13 cellular contexts compared by ENCODE assay signal in the genomic region with DNA sequence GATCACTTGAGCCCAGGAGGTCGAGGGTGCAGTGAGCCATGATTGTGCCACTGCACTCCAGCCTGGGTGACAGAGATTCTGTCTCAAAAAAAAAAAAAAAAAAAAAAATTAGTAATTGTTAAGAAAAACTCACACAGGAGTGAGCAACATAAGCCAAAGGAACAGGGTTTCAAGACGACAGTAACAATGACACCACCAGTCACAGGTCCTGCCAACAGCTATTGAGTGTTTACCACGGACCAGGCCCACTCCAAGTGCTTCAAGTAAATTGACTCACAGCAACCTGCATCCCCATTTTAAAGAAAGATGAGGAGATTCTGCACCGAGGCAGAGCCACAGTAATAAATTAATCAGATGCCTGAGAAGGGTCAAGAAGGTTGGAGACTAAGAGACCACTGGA.
"Had no signal": no experiment of that assay in that cellular context is flagged by ENCODE, and none has a peak within 500 bp of the region (broad histone marks: within the 10 kb centered on the region; RNA-seq: fewer than 3 reads in every experiment).

No MANE protein-coding gene starts in this region.

- H3K27ac ChIP-seq: lower lobe of right lung, neutrophil, testis, upper lobe of left lung had no signal

- ATAC-seq: activated T-cell treated with anti-CD3 and anti-CD28 coated beads, Interleukin-2, amount 50 U/mL, for 4 hours; T-helper 17 cell had no signal

- DNase-seq: activated CD4-positive, CD25-positive, alpha-beta regulatory T cell; activated gamma-delta T cell treated with Interleukin-2 at 50 U/mL for 16 hours; activated naive CD8-positive, alpha-beta T cell treated with anti-CD3 and anti-CD28 coated beads, Interleukin-2, amount 10 ng/mL, durations not matched to agents 7 days and 5 days; activated T-cell treated with anti-CD3 and anti-CD28 coated beads, Interleukin-2, amount 50 U/mL, for 4 hours; midbrain; retina; stimulated activated CD4-positive, alpha-beta T cell treated with anti-CD3 and anti-CD28 coated beads, Interleukin-4, amount 100 ng/mL, for 1 hour; T-helper 17 cell; testis had no signal

- H3K4me1 ChIP-seq: lower lobe of right lung, upper lobe of left lung had no signal

- H3K27ac Mint-ChIP-seq: activated naive CD8-positive, alpha-beta T cell treated with anti-CD3 and anti-CD28 coated beads, Interleukin-2, amount 10 ng/mL, durations not matched to agents 7 days and 5 days; stimulated activated naive CD8-positive, alpha-beta T cell treated with anti-CD3 and anti-CD28 coated beads, Interleukin-15, Interleukin-2, amounts not matched to agents 100 ng/mL and 50 ng/mL, for 24 hours; T-helper 17 cell had no signal

- H3K4me3 ChIP-seq: lower lobe of right lung, testis, upper lobe of left lung had no signal

- H3K36me3 ChIP-seq: lower lobe of right lung, neutrophil, upper lobe of left lung had no signal

- H3K27me3 ChIP-seq: neutrophil, testis, upper lobe of left lung had no signal

- H3K9me3 Mint-ChIP-seq: activated naive CD8-positive, alpha-beta T cell treated with anti-CD3 and anti-CD28 coated beads, Interleukin-2, amount 10 ng/mL, durations not matched to agents 7 days and 5 days; activated T-cell treated with anti-CD3 and anti-CD28 coated beads, Interleukin-2, amount 50 U/mL, for 4 hours; stimulated activated naive CD8-positive, alpha-beta T cell treated with anti-CD3 and anti-CD28 coated beads, Interleukin-15, Interleukin-2, amounts not matched to agents 100 ng/mL and 50 ng/mL, for 24 hours had no signal

- H3K9me3 ChIP-seq: lower lobe of right lung, neutrophil, testis, upper lobe of left lung had no signal

- H3K27me3 Mint-ChIP-seq: stimulated activated naive CD8-positive, alpha-beta T cell treated with anti-CD3 and anti-CD28 coated beads, Interleukin-15, Interleukin-2, amounts not matched to agents 100 ng/mL and 50 ng/mL, for 24 hours; T-helper 17 cell had no signal

- H3K4me3 Mint-ChIP-seq: activated naive CD8-positive, alpha-beta T cell treated with anti-CD3 and anti-CD28 coated beads, Interleukin-2, amount 10 ng/mL, durations not matched to agents 7 days and 5 days; activated T-cell treated with anti-CD3 and anti-CD28 coated beads, Interleukin-2, amount 50 U/mL, for 4 hours; stimulated activated naive CD8-positive, alpha-beta T cell treated with anti-CD3 and anti-CD28 coated beads, Interleukin-15, Interleukin-2, amounts not matched to agents 100 ng/mL and 50 ng/mL, for 24 hours; T-helper 17 cell had no signal
